Comparison of ENCODE assay signal across 20 cellular contexts in genomic region chr1:14083706-14084105, GRCh38.
"Had no signal": no experiment of that assay in that cellular context is flagged by ENCODE, and none has a peak within 500 bp of the region (broad histone marks: within the 10 kb centered on the region; RNA-seq: fewer than 3 reads in every experiment).

No MANE protein-coding gene starts in this region.

- H3K27me3 ChIP-seq: dorsolateral prefrontal cortex, gastrocnemius medialis, pancreas, stomach, transverse colon had no signal

- H3K4me1 ChIP-seq: esophagus squamous epithelium, gastrocnemius medialis, heart right ventricle, pancreas, stomach, transverse colon had no signal

- ATAC-seq: gastrocnemius medialis, heart right ventricle, left lobe of liver, natural killer cell, pancreas, right cardiac atrium had no signal

- H3K36me3 ChIP-seq: esophagus squamous epithelium, gastrocnemius medialis, heart right ventricle, pancreas, stomach, thoracic aorta, transverse colon had no signal

- H3K9me3 ChIP-seq: esophagus squamous epithelium, gastrocnemius medialis, pancreas, stomach, thoracic aorta, transverse colon had no signal

- H3K4me3 ChIP-seq: dorsolateral prefrontal cortex, esophagus squamous epithelium, gastrocnemius medialis, heart right ventricle, pancreas, stomach, thoracic aorta, transverse colon had no signal

- H3K4me1 Mint-ChIP-seq: natural killer cell had no signal

- H3K9me3 Mint-ChIP-seq: natural killer cell had no signal

- H3K4me3 Mint-ChIP-seq: natural killer cell, neural crest cell had no signal

- H3K27ac ChIP-seq: esophagus squamous epithelium, gastrocnemius medialis, heart right ventricle, pancreas, stomach, thoracic aorta, transverse colon had no signal

- DNase-seq: cortex of kidney; dorsolateral prefrontal cortex; effector CD8-positive, alpha-beta T cell; esophagus squamous epithelium; gastrocnemius medialis; heart right ventricle; islet precursor cell; natural killer cell; pancreas; right cardiac atrium; small intestine; stimulated activated CD4-positive, alpha-beta T cell treated with anti-CD3 and anti-CD28 coated beads, Interleukin-12 subunit alpha, Interleukin-12 subunit beta, amount 100 ng/mL, for 4 hours; stimulated activated naive CD4-positive, alpha-beta T cell; stomach; substantia nigra; transverse colon had no signal

- H3K27ac Mint-ChIP-seq: natural killer cell, progenitor cell of endocrine pancreas had no signal

- H3K36me3 Mint-ChIP-seq: natural killer cell had no signal
